13 cellular contexts compared by ENCODE assay signal in the genomic region with DNA sequence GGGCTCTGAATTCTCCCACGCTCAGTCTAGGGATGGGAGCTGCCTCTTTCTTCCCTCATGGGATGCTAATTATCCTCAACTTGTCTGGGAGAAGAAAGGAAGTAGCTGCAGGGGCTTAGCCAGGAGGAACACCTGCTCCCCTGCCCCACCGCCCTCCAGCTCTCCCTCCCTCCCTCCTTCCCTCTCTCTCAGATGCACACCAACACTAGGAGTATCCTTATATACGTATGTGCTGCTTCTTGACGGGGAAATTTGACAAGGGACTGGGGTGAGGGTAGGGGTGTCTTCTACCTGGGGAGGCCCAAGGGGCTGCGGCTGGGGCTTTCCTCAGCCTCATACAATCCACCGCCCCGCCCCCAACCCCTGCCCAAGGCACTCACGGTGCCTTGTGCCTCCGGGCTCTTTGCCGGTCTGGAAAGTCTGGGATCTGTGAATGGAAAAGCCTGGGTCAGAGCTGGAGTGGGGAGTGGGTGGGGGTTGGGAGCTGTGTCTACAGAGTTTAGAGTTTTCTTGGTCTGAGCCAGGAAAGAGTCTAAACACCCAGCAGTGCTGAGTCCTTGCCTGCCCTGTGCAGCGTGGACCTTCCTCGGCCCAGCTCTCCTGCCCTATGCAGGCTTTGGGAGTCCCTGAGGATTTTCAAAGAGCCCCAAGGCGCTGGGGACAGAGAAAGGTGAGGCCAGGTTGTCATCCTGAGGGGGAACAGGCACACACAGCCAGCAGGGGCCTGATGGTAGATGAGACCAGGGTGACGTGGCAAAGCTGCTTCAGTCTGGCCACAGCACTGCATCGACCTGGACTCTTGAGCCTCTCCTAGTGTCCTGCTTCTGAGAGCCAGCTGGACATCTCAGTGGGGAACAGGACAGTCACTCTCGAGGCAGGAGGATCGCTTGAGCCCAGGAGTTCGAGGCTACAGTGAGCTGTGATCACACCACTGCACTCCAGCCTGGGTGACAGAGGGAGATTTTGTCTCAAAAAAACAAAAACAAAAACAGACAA. TPM values are rescaled to one million over a fixed set of nuclear protein-coding genes. Genes with fewer than 3 reads are reported as not detected.
DNase-seq lines count a peak whose midpoint lies in the region; ATAC-seq and TF ChIP-seq lines count a peak whose summit lies in the region.
"Had no signal": no experiment of that assay in that cellular context is flagged by ENCODE, and none has a peak within 500 bp of the region (broad histone marks: within the 10 kb centered on the region; RNA-seq: fewer than 3 reads in every experiment).

No MANE protein-coding gene starts in this region.

- H4K20me1 ChIP-seq in neural progenitor cell (ENCODE audit: low read depth), result no peaks in the 10 kb centered on the region

- H3K36me3 ChIP-seq in esophagus squamous epithelium (no peaks in the 10 kb centered on the region), neural progenitor cell (no peaks in the 10 kb centered on the region), body of pancreas (replicated peaks in 1 of 2; ENCODE audit: insufficient read depth in 1 of 2, low read depth in 2 of 2) (no peaks in the 10 kb centered on the region), thyroid gland (no peaks in the 10 kb centered on the region)
- H3K36me3 ChIP-seq: spleen had no signal

- H3K4me3 ChIP-seq in esophagus squamous epithelium (no peak overlapping the region), neural progenitor cell (no peak overlapping the region), body of pancreas (no peak overlapping the region), thyroid gland (replicated peaks in 1 of 3) (no peak overlapping the region)
- H3K4me3 ChIP-seq: spleen had no signal

- peaks cover 16% of the 10 kb centered on the region for H3F3A ChIP-seq in neural progenitor cell (ENCODE audit: low read depth)

- DNase-seq in ELF-1 (ENCODE audit: low read depth, low spot score), result peak; percentile 82
- peak; percentile 35 for DNase-seq in NCI-H2171 (lab: John Stamatoyannopoulos, UW)
- no peak for DNase-seq in esophagus squamous epithelium (lab: John Stamatoyannopoulos, UW)
- DNase-seq in neural progenitor cell (ENCODE audit: low spot score), result peak; percentile 71
- DNase-seq in body of pancreas, result no peak
- no peak for DNase-seq in thyroid gland
- no peak for DNase-seq in NCI-H1694 (lab: John Stamatoyannopoulos, UW)
- DNase-seq: activated CD4-positive, CD25-positive, alpha-beta regulatory T cell treated with anti-CD3 and anti-CD28 coated beads, Interleukin-2, amount 50 U/mL, for 72 hours; activated T-cell treated with anti-CD3 and anti-CD28 coated beads, Interleukin-2, amount 50 U/mL, for 4 hours; CD4-positive, CD25-positive, alpha-beta regulatory T cell; naive B cell; spleen had no signal

- H3K4me1 Mint-ChIP-seq in neural progenitor cell, result peaks cover 45% of the 10 kb centered on the region
- H3K4me1 Mint-ChIP-seq: naive B cell had no signal

- no peak overlapping the region for H3K9ac ChIP-seq in neural progenitor cell

- TF ChIP-seq POLR2A in esophagus squamous epithelium (IDR thresholded peaks at IDR 0.05) (no peak), body of pancreas (IDR thresholded peaks at IDR 0.05) (no peak), thyroid gland (IDR thresholded peaks at IDR 0.05) (no peak)

- no peaks in the 10 kb centered on the region for H3K27me3 ChIP-seq in esophagus squamous epithelium
- no peaks in the 10 kb centered on the region for H3K27me3 ChIP-seq in neural progenitor cell
- no peaks in the 10 kb centered on the region for H3K27me3 ChIP-seq in body of pancreas
- no peaks in the 10 kb centered on the region for H3K27me3 ChIP-seq in thyroid gland
- H3K27me3 ChIP-seq: spleen had no signal

- TF ChIP-seq CTCF in esophagus squamous epithelium (IDR thresholded peaks at IDR 0.05), result no peak
- TF ChIP-seq CTCF in neural progenitor cell (IDR thresholded peaks at IDR 0.05), result no peak
- no peak for TF ChIP-seq CTCF in body of pancreas (IDR thresholded peaks at IDR 0.05)
- TF ChIP-seq CTCF in thyroid gland (IDR thresholded peaks at IDR 0.05), result no peak

- WGBS in esophagus squamous epithelium, 2 donors, result 69 to 79% methylated on average over 5 to 11 of the region's 18 CpGs
- 61 to 68% methylated on average over 17 to 18 of the region's 18 CpGs for WGBS in body of pancreas, 2 donors
- WGBS in thyroid gland, 2 donors, result 56 to 59% methylated on average over 16 of the region's 18 CpGs

- H3K4me1 ChIP-seq in esophagus squamous epithelium (peaks cover 30 to 95% (median 60%) of the 10 kb centered on the region in 3 donors), neural progenitor cell (peaks cover 16% of the 10 kb centered on the region), body of pancreas (no peaks in the 10 kb centered on the region), thyroid gland (no peaks in the 10 kb centered on the region)
- H3K4me1 ChIP-seq: spleen had no signal

- no peaks in the 10 kb centered on the region for H3K79me2 ChIP-seq in neural progenitor cell (ENCODE audit: low read depth)

- H2AFZ ChIP-seq in neural progenitor cell (replicated peaks), result peak overlapping the region; percentile 50

- H3K36me3 Mint-ChIP-seq in neural progenitor cell, result no peaks in the 10 kb centered on the region
- H3K36me3 Mint-ChIP-seq: CD4-positive, CD25-positive, alpha-beta regulatory T cell; naive B cell had no signal

- H3K9me3 ChIP-seq in esophagus squamous epithelium, result no peaks in the 10 kb centered on the region
- H3K9me3 ChIP-seq in neural progenitor cell (ENCODE audit: low read depth), result no peaks in the 10 kb centered on the region
- no peaks in the 10 kb centered on the region for H3K9me3 ChIP-seq in body of pancreas
- no peaks in the 10 kb centered on the region for H3K9me3 ChIP-seq in thyroid gland
- H3K9me3 ChIP-seq: spleen had no signal

- no peak for ATAC-seq in body of pancreas
- ATAC-seq in activated CD4-positive, CD25-positive, alpha-beta regulatory T cell treated with anti-CD3 and anti-CD28 coated beads, Interleukin-2, amount 50 U/mL, for 24 hours, result no peak
- ATAC-seq: activated T-cell treated with anti-CD3 and anti-CD28 coated beads, Interleukin-2, amount 50 U/mL, for 4 hours had no signal

- H3K27ac Mint-ChIP-seq in neural progenitor cell, result peak overlapping the region; percentile 69

- intact Hi-C loops in esophagus squamous epithelium (cut with DNase I) (loop anchor here (5.0 kb wide), 1 partner anchor 54 kb away; the partner anchor contains the start of gene LPIN3), body of pancreas (cut with DNase I) (no loop called here), thyroid gland (cut with DNase I) (no loop called here)

- H3K27ac ChIP-seq in esophagus squamous epithelium (peak overlapping the region in 3 of 4 donors; percentile 30 to 51 (median 42)), neural progenitor cell (peak overlapping the region; percentile 65), body of pancreas (no peak overlapping the region), thyroid gland (no peak overlapping the region)
- H3K27ac ChIP-seq: spleen had no signal

- no peak overlapping the region for H3K4me3 Mint-ChIP-seq in neural progenitor cell
- H3K4me3 Mint-ChIP-seq: activated T-cell treated with anti-CD3 and anti-CD28 coated beads, Interleukin-2, amount 50 U/mL, for 4 hours; CD4-positive, CD25-positive, alpha-beta regulatory T cell had no signal

- peaks cover 10% of the 10 kb centered on the region for H3K27me3 Mint-ChIP-seq in neural progenitor cell (ENCODE audit: insufficient read depth, low read depth)
- H3K27me3 Mint-ChIP-seq: CD4-positive, CD25-positive, alpha-beta regulatory T cell had no signal

- H3K9me3 Mint-ChIP-seq in neural progenitor cell, result no peaks in the 10 kb centered on the region
- H3K9me3 Mint-ChIP-seq: activated T-cell treated with anti-CD3 and anti-CD28 coated beads, Interleukin-2, amount 50 U/mL, for 4 hours; CD4-positive, CD25-positive, alpha-beta regulatory T cell had no signal

- peak overlapping the region; percentile 76 for H3K4me2 ChIP-seq in neural progenitor cell

RNA-seq across cellular contexts. Expression of gene EMILIN3, which starts 29.3 kb away (rescaled TPM):
- total RNA-seq in esophagus squamous epithelium (under 1 TPM in 3 of 4 donors, not detected in 1; 0.13 to 0.76 (median 0.44) TPM), neural progenitor cell (ENCODE audit: low replicate concordance) (3.5 and 9.0 TPM in 2 replicates), body of pancreas (under 1 TPM in 1 of 2 donors, not detected in 1; 0.26 TPM), thyroid gland (1 to 10 TPM in 1 of 4 donors, under 1 TPM in 3; 0.27 to 1.3 (median 0.61) TPM)
- total RNA-seq: activated T-cell treated with anti-CD3 and anti-CD28 coated beads, Interleukin-2, amount 50 U/mL, for 4 hours; CD4-positive, CD25-positive, alpha-beta regulatory T cell; spleen had no signal

RNA-seq across cellular contexts. Expression of gene LPIN3, which starts 55.3 kb away (rescaled TPM):
- total RNA-seq in esophagus squamous epithelium (10 to 100 TPM; 15.4 to 38.6 (median 32.9) TPM), neural progenitor cell (ENCODE audit: low replicate concordance) (2.8 and 8.9 TPM in 2 replicates), body of pancreas (10 to 100 TPM; 11.9 to 50.1 TPM), thyroid gland (10 to 100 TPM; 33.5 to 53.5 (median 42.1) TPM)

Comparison
In these comparisons a context has a peak if more than half of its experiments do, and no peak if none do; other contexts are left out.
1. DNase-seq: peak in ELF-1 (single experiment), NCI-H2171 (single experiment) and neural progenitor cell (single experiment); none in esophagus squamous epithelium (single experiment), body of pancreas (0 of 4), thyroid gland (0 of 2) and NCI-H1694 (single experiment).
2. H3K27ac ChIP-seq: peak in esophagus squamous epithelium (3 of 4) and neural progenitor cell (single experiment); none in body of pancreas (0 of 4) and thyroid gland (0 of 3).